In genomic region chr11:62539238-62539925, GRCh38 we compare ENCODE assay signal across 8 cellular contexts. TPM values are rescaled to one million over a fixed set of nuclear protein-coding genes. Genes with fewer than 3 reads are reported as not detected.
A peak's percentile ranks its signal among the peaks of the same experiment; 100 is the strongest.
DNase-seq lines count a peak whose midpoint lies in the region; ATAC-seq and TF ChIP-seq lines count a peak whose summit lies in the region.

No MANE protein-coding gene starts in this region.

- ATAC-seq in right lobe of liver (peak; percentile 30 to 44 (median 34)), HG02981 (IDR thresholded peaks at IDR 0.05; ENCODE audit: unreplicated experiment) (no peak)

- intact Hi-C loops in right lobe of liver (cut with DNase I), result no loop called here
- intact Hi-C loops in testis (cut with DNase I; ENCODE audit: low total_unique reads), result no loop called here

- H3K4me3 ChIP-seq in SJSA1 (no peak overlapping the region), brain microvascular endothelial cell (ENCODE audit: low read depth, low read length) (peak overlapping the region; percentile 12), right lobe of liver (no peak overlapping the region), testis (no peak overlapping the region)

- WGBS in right lobe of liver (ENCODE audit: insufficient coverage, low coverage, low lambda C conversion rate, missing lambda C conversion rate), result 0% methylated on average over 2 of the region's 13 CpGs
- WGBS in testis, 2 donors, result 31 to 33% methylated on average over 4 to 13 of the region's 13 CpGs

- peak overlapping the region; percentile 56 for H3K27ac ChIP-seq in SJSA1
- H3K27ac ChIP-seq in brain microvascular endothelial cell, result peak overlapping the region; percentile 17
- H3K27ac ChIP-seq in right lobe of liver, result no peak overlapping the region
- peak overlapping the region; percentile 23 to 24 for H3K27ac ChIP-seq in testis

- no peak for TF ChIP-seq POLR2A in right lobe of liver (IDR thresholded peaks at IDR 0.05)
- no peak for TF ChIP-seq POLR2A in testis (IDR thresholded peaks at IDR 0.05)

- H3K9me3 ChIP-seq in SJSA1 (replicated peaks) (no peaks in the 10 kb centered on the region; the same call in 1 of the 2 replicates), right lobe of liver (no peaks in the 10 kb centered on the region), testis (no peaks in the 10 kb centered on the region)

- in situ Hi-C loops in brain microvascular endothelial cell (cut with HindIII; ENCODE audit: low pct_ligation_motif_present, low sequenced_read_pairs), result no loop called here

- no peak for TF ChIP-seq CTCF in brain microvascular endothelial cell (IDR thresholded peaks at IDR 0.05; ENCODE audit: low read depth, low read length, missing control alignments)
- no peak for TF ChIP-seq CTCF in right lobe of liver (IDR thresholded peaks at IDR 0.05)
- no peak for TF ChIP-seq CTCF in testis (IDR thresholded peaks at IDR 0.05)

- peak; percentile 21 to 40 for DNase-seq in NOMO-1 (lab: John Stamatoyannopoulos, UW; ENCODE audit: unreplicated experiment in 2 of 2)
- DNase-seq in NOMO-1 treated with dmso at 0.1 percent for 144 hours (lab: John Stamatoyannopoulos, UW; ENCODE audit: unreplicated experiment), result no peak
- peak; percentile 88 to 96 for DNase-seq in SJSA1 (ENCODE audit: low read depth in 1 of 2, low spot score in 2 of 2)
- DNase-seq in brain microvascular endothelial cell, result peak; percentile 62
- peak; percentile 57 to 78 (median 62) for DNase-seq in right lobe of liver
- DNase-seq in testis, result no peak
- no peak for DNase-seq in globus pallidus (ENCODE audit: low spot score)

- H3K27me3 ChIP-seq in SJSA1 (replicated peaks) (no peaks in the 10 kb centered on the region), brain microvascular endothelial cell (replicated peaks) (no peaks in the 10 kb centered on the region), right lobe of liver (no peaks in the 10 kb centered on the region), testis (no peaks in the 10 kb centered on the region)

- H3K4me1 ChIP-seq in SJSA1 (replicated peaks), result peaks cover 88% of the 10 kb centered on the region
- H3K4me1 ChIP-seq in right lobe of liver, result peaks cover 0 to 51% (median 25%) of the 10 kb centered on the region in 4 donors
- H3K4me1 ChIP-seq in testis, result peaks cover 56% of the 10 kb centered on the region

- peaks cover 86% of the 10 kb centered on the region for H3K36me3 ChIP-seq in SJSA1
- H3K36me3 ChIP-seq in brain microvascular endothelial cell (replicated peaks), result peaks cover 21% of the 10 kb centered on the region
- H3K36me3 ChIP-seq in right lobe of liver, result peaks cover 4 to 12% (median 9%) of the 10 kb centered on the region in 4 donors
- H3K36me3 ChIP-seq in testis (ENCODE audit: low read depth, missing control alignments), result no peaks in the 10 kb centered on the region

RNA-seq across cellular contexts. Expression of gene AHNAK, which starts 7.2 kb away (rescaled TPM):
- 306 and 345 TPM in 2 replicates for total RNA-seq in SJSA1 (2014; rRNA removed; shearing (Covaris generic))
- 100 to 1,000 TPM in 4 of 6 experiments, 10 to 100 TPM in 2; 91.0 to 180 (median 113) TPM for total RNA-seq in right lobe of liver
- 100 to 1,000 TPM; 137 to 148 TPM for total RNA-seq in testis
- polyA plus RNA-seq in testis (ENCODE audit: insufficient read depth, low read depth, low replicate concordance), result 95.8 TPM

RNA-seq across cellular contexts. Expression of gene EEF1G, which starts 34.3 kb away (rescaled TPM):
- 1,705 and 1,743 TPM in 2 replicates for total RNA-seq in SJSA1 (2014; rRNA removed; shearing (Covaris generic))
- total RNA-seq in right lobe of liver (100 to 1,000 TPM; 442 to 450 (median 449) TPM), testis (100 to 1,000 TPM; 607 to 868 TPM)
- polyA plus RNA-seq in testis (ENCODE audit: insufficient read depth, low read depth, low replicate concordance), result 1,165 TPM

RNA-seq across cellular contexts. Expression of gene TUT1, which starts 51.9 kb away (rescaled TPM):
- total RNA-seq in SJSA1 (2014; rRNA removed; shearing (Covaris generic)), result 8.5 and 10.1 TPM in 2 replicates
- 10 to 100 TPM; 12.3 to 34.2 (median 21.1) TPM for total RNA-seq in right lobe of liver
- 10 to 100 TPM; 24.3 to 30.0 TPM for total RNA-seq in testis
- 25.0 TPM for polyA plus RNA-seq in testis (ENCODE audit: insufficient read depth, low read depth, low replicate concordance)

Comparison
In these comparisons a context has a peak if more than half of its experiments do, and no peak if none do; other contexts are left out.
1. DNase-seq: peak in NOMO-1 (2 of 2), SJSA1 (2 of 2), brain microvascular endothelial cell (single experiment) and right lobe of liver (3 of 3); none in NOMO-1 treated with dmso at 0.1 percent for 144 hours (single experiment), testis (single experiment) and globus pallidus (single experiment).
2. H3K27ac ChIP-seq: peak in SJSA1 (single experiment), brain microvascular endothelial cell (single experiment) and testis (2 of 2); none in right lobe of liver (0 of 3).